8 cellular contexts compared by ENCODE assay signal in the genomic region with DNA sequence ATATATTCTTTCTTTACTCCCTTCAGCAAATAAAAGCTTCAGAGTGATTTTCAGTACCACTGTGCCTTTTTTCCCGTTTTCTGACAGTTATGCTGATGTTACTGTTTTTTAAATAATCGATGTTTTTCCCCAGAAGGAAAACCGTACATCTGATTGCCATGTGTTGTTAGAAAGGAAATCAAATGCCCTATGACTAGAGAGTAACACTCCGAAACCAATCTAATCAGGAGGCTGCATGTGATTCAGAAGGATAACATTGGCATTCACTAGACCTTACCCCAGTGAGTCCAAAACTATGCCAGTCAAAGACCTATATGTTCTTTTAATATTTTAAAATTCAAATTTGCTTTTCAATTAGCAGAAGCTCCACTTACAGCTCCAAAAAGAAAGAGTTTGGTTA.
"Had no signal": no experiment of that assay in that cellular context is flagged by ENCODE, and none has a peak within 500 bp of the region (broad histone marks: within the 10 kb centered on the region; RNA-seq: fewer than 3 reads in every experiment).

No MANE protein-coding gene starts in this region.

- ATAC-seq: GM23338, HepG2 had no signal

- FAIRE-seq: H1, H54, HepG2 had no signal

- H3K4me2 ChIP-seq: GM23338 had no signal

- H3K4me3 ChIP-seq: GM23338 had no signal

- DNase-seq: H9, HCEC 1CT, KG1 had no signal

- H3K27ac ChIP-seq: HL-60 had no signal

- H2AFZ ChIP-seq: GM23338 had no signal
